19 cellular contexts compared by ENCODE assay signal in genomic region chr21:45506241-45506817, GRCh38. TPM values are rescaled to one million over a fixed set of nuclear protein-coding genes. Genes with fewer than 3 reads are reported as not detected.
DNase-seq lines count a peak whose midpoint lies in the region; ATAC-seq, FAIRE-seq and TF ChIP-seq lines count a peak whose summit lies in the region.
"Had no signal": no experiment of that assay in that cellular context is flagged by ENCODE, and none has a peak within 500 bp of the region (broad histone marks: within the 10 kb centered on the region; RNA-seq: fewer than 3 reads in every experiment).

No MANE protein-coding gene starts in this region.

- BruUV-seq in HepG2 (replicated peaks; lab: Mats Ljungman, UMichigan): no TSS peak

- H3K4me3 ChIP-seq in HepG2 (replicated peaks in 1 of 3; ENCODE audit: insufficient read depth in 1 of 3, low read depth in 2 of 3, low read length in 3 of 3) (no peak overlapping the region), upper lobe of right lung (no peak overlapping the region), mesendoderm (ENCODE audit: low read length) (no peak overlapping the region)
- H3K4me3 ChIP-seq: BLaER1 treated with 17β-estradiol and CSF1 and Interleukin-3, amounts not matched to agents 10 nM and 100 nM; breast epithelium; SJCRH30 had no signal

- no peak overlapping the region for H3K4me3 Mint-ChIP-seq in activated naive CD8-positive, alpha-beta T cell treated with anti-CD3 and anti-CD28 coated beads, Interleukin-2, amount 50 U/mL, for 24 hours
- H3K4me3 Mint-ChIP-seq in activated naive CD8-positive, alpha-beta T cell treated with anti-CD3 and anti-CD28 coated beads for 36 hours: no peak overlapping the region
- no peak overlapping the region for H3K4me3 Mint-ChIP-seq in chondrocyte (ENCODE audit: unreplicated experiment)
- H3K4me3 Mint-ChIP-seq: activated naive CD8-positive, alpha-beta T cell treated with anti-CD3 and anti-CD28 coated beads, Interleukin-2, amount 10 ng/mL, durations not matched to agents 7 days and 5 days; dendritic cell treated with granulocyte-macrophage colony-stimulating factor and Interleukin-4, amounts not matched to agents 40 ng/mL and 50 ng/mL, for 4 days; stimulated activated naive CD8-positive, alpha-beta T cell treated with anti-CD3 and anti-CD28 coated beads, Interleukin-15, Interleukin-2, amounts not matched to agents 100 ng/mL and 50 ng/mL, for 24 hours; T-helper 17 cell had no signal

- CTCF ChIA-PET in HepG2 (lab: Yijun Ruan, JAX; ENCODE audit: low intra/inter-chr PET ratio, low total read pairs): no interaction called here

- H3K27me3 Mint-ChIP-seq in activated naive CD8-positive, alpha-beta T cell treated with anti-CD3 and anti-CD28 coated beads, Interleukin-2, amount 50 U/mL, for 24 hours: no peaks in the 10 kb centered on the region
- no peaks in the 10 kb centered on the region for H3K27me3 Mint-ChIP-seq in activated naive CD8-positive, alpha-beta T cell treated with anti-CD3 and anti-CD28 coated beads for 36 hours
- H3K27me3 Mint-ChIP-seq in chondrocyte (ENCODE audit: low read depth): no peaks in the 10 kb centered on the region
- H3K27me3 Mint-ChIP-seq: activated naive CD8-positive, alpha-beta T cell treated with anti-CD3 and anti-CD28 coated beads, Interleukin-2, amount 10 ng/mL, durations not matched to agents 7 days and 5 days; stimulated activated naive CD8-positive, alpha-beta T cell treated with anti-CD3 and anti-CD28 coated beads, Interleukin-15, Interleukin-2, amounts not matched to agents 100 ng/mL and 50 ng/mL, for 24 hours; T-helper 17 cell had no signal

- no peaks in the 10 kb centered on the region for H3K4me1 Mint-ChIP-seq in activated naive CD8-positive, alpha-beta T cell treated with anti-CD3 and anti-CD28 coated beads, Interleukin-2, amount 50 U/mL, for 24 hours
- no peaks in the 10 kb centered on the region for H3K4me1 Mint-ChIP-seq in activated naive CD8-positive, alpha-beta T cell treated with anti-CD3 and anti-CD28 coated beads for 36 hours
- no peaks in the 10 kb centered on the region for H3K4me1 Mint-ChIP-seq in chondrocyte (ENCODE audit: low read depth)
- H3K4me1 Mint-ChIP-seq: activated naive CD8-positive, alpha-beta T cell treated with anti-CD3 and anti-CD28 coated beads, Interleukin-2, amount 10 ng/mL, durations not matched to agents 7 days and 5 days had no signal

- no peak overlapping the region for H3K56ac ChIP-seq in mesendoderm (ENCODE audit: low read length)

- peak in 1 of 2 experiments; percentile 40; a peak in 1 of 4 replicates for TF ChIP-seq POLR2A in HepG2 (IDR thresholded peaks at IDR 0.05; ENCODE audit: insufficient read depth in 1 of 2, low read depth in 2 of 2, low read length in 2 of 2)

- H3K36me3 ChIP-seq in HepG2 (replicated peaks in 1 of 2; ENCODE audit: control insufficient read depth in 1 of 2, insufficient read depth in 2 of 2, low read length in 2 of 2) (peaks cover 5 to 6% of the 10 kb centered on the region in 2 experiments; a peak in 3 of 5 replicates), upper lobe of right lung (no peaks in the 10 kb centered on the region), mesendoderm (ENCODE audit: control insufficient read depth, insufficient read depth, low read length) (no peaks in the 10 kb centered on the region)
- H3K36me3 ChIP-seq: breast epithelium, SJCRH30 had no signal

- POLR2A ChIA-PET in HepG2 (lab: Yijun Ruan, JAX): no interaction called here

- in situ Hi-C loops in HepG2 (cut with HindIII; ENCODE audit: extremely low pct_ligation_motif_present, low pct_unique_long_range_greater_than_20kb): no loop called here

- no peaks in the 10 kb centered on the region for H3K9me3 Mint-ChIP-seq in activated naive CD8-positive, alpha-beta T cell treated with anti-CD3 and anti-CD28 coated beads, Interleukin-2, amount 50 U/mL, for 24 hours
- peaks cover 1% of the 10 kb centered on the region for H3K9me3 Mint-ChIP-seq in activated naive CD8-positive, alpha-beta T cell treated with anti-CD3 and anti-CD28 coated beads for 36 hours
- no peaks in the 10 kb centered on the region for H3K9me3 Mint-ChIP-seq in chondrocyte (ENCODE audit: low read depth)
- H3K9me3 Mint-ChIP-seq: dendritic cell treated with granulocyte-macrophage colony-stimulating factor and Interleukin-4, amounts not matched to agents 40 ng/mL and 50 ng/mL, for 4 days; stimulated activated naive CD8-positive, alpha-beta T cell treated with anti-CD3 and anti-CD28 coated beads, Interleukin-15, Interleukin-2, amounts not matched to agents 100 ng/mL and 50 ng/mL, for 24 hours had no signal

- H3K4me1 ChIP-seq in HepG2 (ENCODE audit: insufficient read depth, low read length) (peaks cover 19% of the 10 kb centered on the region), upper lobe of right lung (no peaks in the 10 kb centered on the region), mesendoderm (ENCODE audit: control insufficient read depth, low read depth, low read length) (no peaks in the 10 kb centered on the region)
- H3K4me1 ChIP-seq: breast epithelium, SJCRH30 had no signal

- no peak overlapping the region for H2BK15ac ChIP-seq in mesendoderm (replicated peaks; ENCODE audit: low read depth)

- H3K27ac ChIP-seq in HepG2 (ENCODE audit: extremely low read length, insufficient read depth, low read length): no peak overlapping the region
- no peak overlapping the region for H3K27ac ChIP-seq in upper lobe of right lung
- H3K27ac ChIP-seq in mesendoderm (ENCODE audit: low read depth, low read length): no peak overlapping the region
- H3K27ac ChIP-seq: BLaER1 treated with 17β-estradiol and CSF1 and Interleukin-3, amounts not matched to agents 10 nM and 100 nM; breast epithelium; SJCRH30 had no signal

- H3K9me3 ChIP-seq in HepG2 (ENCODE audit: low read length) (no peaks in the 10 kb centered on the region), upper lobe of right lung (no peaks in the 10 kb centered on the region)
- H3K9me3 ChIP-seq: BLaER1 treated with 17β-estradiol and CSF1 and Interleukin-3, amounts not matched to agents 10 nM and 100 nM; breast epithelium; SJCRH30 had no signal

- DNase-seq in activated naive CD8-positive, alpha-beta T cell treated with anti-CD3 and anti-CD28 coated beads, Interleukin-2, amount 50 U/mL, for 24 hours: no peak
- no peak for DNase-seq in activated naive CD8-positive, alpha-beta T cell treated with anti-CD3 and anti-CD28 coated beads for 36 hours
- peak; percentile 85 for DNase-seq in chondrocyte (ENCODE audit: low spot score)
- no peak for DNase-seq in HepG2 (ENCODE audit: low spot score)
- DNase-seq in upper lobe of right lung: peak; percentile 54
- no peak for DNase-seq in mesendoderm
- DNase-seq in GM19239 (ENCODE audit: insufficient read length, low spot score): no peak
- DNase-seq: activated naive CD8-positive, alpha-beta T cell treated with anti-CD3 and anti-CD28 coated beads, Interleukin-2, amount 10 ng/mL, durations not matched to agents 7 days and 5 days; NCI-H1436 treated with DMSO at 0.1 percent for 48 hours; NCI-H748 treated with DMSO at 0.1 percent for 48 hours; SJCRH30; stimulated activated CD4-positive, alpha-beta T cell treated with anti-CD3 and anti-CD28 coated beads, Interleukin-2, amount 100 ng/mL, for 24 hours had no signal

- intact Hi-C loops in HepG2 (cut with micrococcal nuclease; ENCODE audit: unreplicated experiment): no loop called here
- intact Hi-C loops in upper lobe of right lung (cut with DNase I): no loop called here

- peak; percentile 3 for ATAC-seq in activated naive CD8-positive, alpha-beta T cell treated with anti-CD3 and anti-CD28 coated beads, Interleukin-2, amount 50 U/mL, for 24 hours
- ATAC-seq in HepG2 (peak; percentile 2; the same call in 2 of the 3 replicates), upper lobe of right lung (no peak), GM21737 (IDR thresholded peaks at IDR 0.05; ENCODE audit: unreplicated experiment) (no peak)
- ATAC-seq: T-helper 17 cell had no signal

- no peak overlapping the region for H3K23ac ChIP-seq in mesendoderm (ENCODE audit: low read length)

- no peak overlapping the region for H2BK5ac ChIP-seq in mesendoderm (ENCODE audit: low read length)

- no peak overlapping the region for H3K27ac Mint-ChIP-seq in activated naive CD8-positive, alpha-beta T cell treated with anti-CD3 and anti-CD28 coated beads, Interleukin-2, amount 50 U/mL, for 24 hours
- no peak overlapping the region for H3K27ac Mint-ChIP-seq in activated naive CD8-positive, alpha-beta T cell treated with anti-CD3 and anti-CD28 coated beads for 36 hours
- no peak overlapping the region for H3K27ac Mint-ChIP-seq in chondrocyte (ENCODE audit: unreplicated experiment)
- H3K27ac Mint-ChIP-seq: activated naive CD8-positive, alpha-beta T cell treated with anti-CD3 and anti-CD28 coated beads, Interleukin-2, amount 10 ng/mL, durations not matched to agents 7 days and 5 days; dendritic cell treated with granulocyte-macrophage colony-stimulating factor and Interleukin-4, amounts not matched to agents 40 ng/mL and 50 ng/mL, for 4 days; stimulated activated naive CD8-positive, alpha-beta T cell treated with anti-CD3 and anti-CD28 coated beads, Interleukin-15, Interleukin-2, amounts not matched to agents 100 ng/mL and 50 ng/mL, for 24 hours; T-helper 17 cell had no signal

- H3K27me3 ChIP-seq in HepG2 (ENCODE audit: control insufficient read depth in 1 of 2, insufficient read depth in 2 of 2, low read length in 2 of 2) (no peaks in the 10 kb centered on the region), upper lobe of right lung (no peaks in the 10 kb centered on the region), mesendoderm (ENCODE audit: insufficient read depth, low read length, poor library complexity) (no peaks in the 10 kb centered on the region)
- H3K27me3 ChIP-seq: BLaER1 treated with 17β-estradiol and CSF1 and Interleukin-3, amounts not matched to agents 10 nM and 100 nM; breast epithelium; SJCRH30 had no signal

- no peaks in the 10 kb centered on the region for H4K20me1 ChIP-seq in HepG2 (ENCODE audit: insufficient read depth, low read length)

- no peak overlapping the region for H3K4ac ChIP-seq in mesendoderm (ENCODE audit: low read depth, low read length)

- H3K79me1 ChIP-seq in mesendoderm (ENCODE audit: low read length): no peaks in the 10 kb centered on the region

- no peak overlapping the region for H3K18ac ChIP-seq in mesendoderm (ENCODE audit: low read length)

- no peak overlapping the region for H2AK5ac ChIP-seq in mesendoderm (ENCODE audit: low read length)

- no peak overlapping the region for H2BK120ac ChIP-seq in mesendoderm (ENCODE audit: low read depth, low read length)

- no peak overlapping the region for H2AFZ ChIP-seq in HepG2 (ENCODE audit: low read length)

- no peaks in the 10 kb centered on the region for H3K36me3 Mint-ChIP-seq in activated naive CD8-positive, alpha-beta T cell treated with anti-CD3 and anti-CD28 coated beads, Interleukin-2, amount 50 U/mL, for 24 hours (ENCODE audit: low read depth)
- H3K36me3 Mint-ChIP-seq in activated naive CD8-positive, alpha-beta T cell treated with anti-CD3 and anti-CD28 coated beads for 36 hours: peaks cover 1% of the 10 kb centered on the region
- H3K36me3 Mint-ChIP-seq in chondrocyte (ENCODE audit: low read depth): peaks cover 17% of the 10 kb centered on the region
- H3K36me3 Mint-ChIP-seq: activated naive CD8-positive, alpha-beta T cell treated with anti-CD3 and anti-CD28 coated beads, Interleukin-2, amount 10 ng/mL, durations not matched to agents 7 days and 5 days had no signal

- TF ChIP-seq EP300 in HepG2 (IDR thresholded peaks at IDR 0.05; ENCODE audit: low read depth in 2 of 2, low read length in 2 of 2) (no peak), HepG2 (CRISPR knock-in tag; IDR thresholded peaks at IDR 0.05; ENCODE audit: borderline replicate concordance) (no peak)

- no peak for FAIRE-seq in HepG2 (lab: Jason Lieb, UNC)
- no peak for FAIRE-seq in GM19239 (lab: Jason Lieb, UNC)
- FAIRE-seq: frontal cortex had no signal

- no peak overlapping the region for H3K4me2 ChIP-seq in HepG2 (ENCODE audit: low read depth, low read length)
- no peak overlapping the region for H3K4me2 ChIP-seq in mesendoderm (ENCODE audit: low read length)
- H3K4me2 ChIP-seq: BLaER1 treated with 17β-estradiol and CSF1 and Interleukin-3, amounts not matched to agents 10 nM and 100 nM had no signal

- no peak for TF ChIP-seq RAD21 in HepG2 (CRISPR knock-in tag; IDR thresholded peaks at IDR 0.05)

- TF ChIP-seq CTCF in chondrocyte (IDR thresholded peaks at IDR 0.05) (no peak), HepG2 (CRISPR knock-in tag; IDR thresholded peaks at IDR 0.05) (no peak), upper lobe of right lung (IDR thresholded peaks at IDR 0.05) (no peak)

- H4K5ac ChIP-seq in mesendoderm (ENCODE audit: low read length): no peak overlapping the region

- H3K79me2 ChIP-seq in HepG2 (ENCODE audit: insufficient read depth, low read length) (no peaks in the 10 kb centered on the region), mesendoderm (ENCODE audit: control insufficient read depth, insufficient read depth, low read length) (no peaks in the 10 kb centered on the region)

- 98% methylated on average over 8 of the region's 22 CpGs for WGBS in HepG2 (ENCODE audit: low lambda C conversion rate)
- WGBS in mesendoderm (ENCODE audit: extremely low coverage, insufficient coverage, low lambda C conversion rate): no CpG with 5 or more reads among the region's 22 CpGs

- H4K8ac ChIP-seq in mesendoderm (ENCODE audit: low read depth, low read length): no peak overlapping the region

- H3K9ac ChIP-seq in HepG2 (ENCODE audit: insufficient read depth, low read depth, low read length) (no peak overlapping the region), mesendoderm (ENCODE audit: low read length) (no peak overlapping the region)
- H3K9ac ChIP-seq: BLaER1 treated with 17β-estradiol and CSF1 and Interleukin-3, amounts not matched to agents 10 nM and 100 nM had no signal

RNA-seq across cellular contexts. Expression of gene SLC19A1, which starts 35.9 kb away (rescaled TPM):
- total RNA-seq in activated naive CD8-positive, alpha-beta T cell treated with anti-CD3 and anti-CD28 coated beads for 36 hours: 10 to 100 TPM; 63.2 to 64.0 TPM
- 6.5 to 12.7 TPM (median 7.8 TPM) in 3 replicates for total RNA-seq in chondrocyte
- total RNA-seq in HepG2 (2016; rRNA removed; fragmentation: Illumina TruSeq; extraction: Trizol): 12.6 and 21.8 TPM in 2 replicates
- total RNA-seq in HepG2 (2016; cell fraction: cytosol; rRNA removed; fragmentation: Illumina TruSeq; extraction: Trizol; ENCODE audit: low read depth): 4.8 and 5.6 TPM in 2 replicates
- total RNA-seq in HepG2 (2016; cell fraction: insoluble cytoplasmic fraction; rRNA removed; fragmentation: Illumina TruSeq; extraction: Trizol): 11.0 and 23.6 TPM in 2 replicates
- 10.8 TPM in 2 replicates for total RNA-seq in HepG2 (2016; cell fraction: membrane; rRNA removed; fragmentation: Illumina TruSeq; extraction: Trizol)
- total RNA-seq in HepG2 (2016; cell fraction: nucleus; rRNA removed; fragmentation: Illumina TruSeq; extraction: Trizol): 21.2 and 27.4 TPM in 2 replicates
- polyA plus RNA-seq in HepG2 (2011; rRNA removed): 23.0 and 31.0 TPM in 2 replicates
- 14.5 and 24.7 TPM in 2 replicates for polyA plus RNA-seq in HepG2 (2011; cell fraction: cytosol; rRNA removed)
- polyA plus RNA-seq in HepG2 (2011; cell fraction: nucleus; rRNA removed): 49.0 and 62.1 TPM in 2 replicates
- 18.0 and 36.8 TPM in 2 replicates for polyA plus RNA-seq in HepG2 (2012)
- polyA plus RNA-seq in HepG2 (2016; cell fraction: cytosol; fragmentation: Illumina TruSeq; extraction: Trizol; ENCODE audit: low read depth): 3.7 and 4.0 TPM in 2 replicates
- polyA plus RNA-seq in HepG2 (2016; cell fraction: insoluble cytoplasmic fraction; fragmentation: Illumina TruSeq; extraction: Trizol; ENCODE audit: low read depth): 11.1 and 13.0 TPM in 2 replicates
- 6.4 and 7.2 TPM in 2 replicates for polyA plus RNA-seq in HepG2 (2016; cell fraction: membrane; fragmentation: Illumina TruSeq; extraction: Trizol; ENCODE audit: low read depth)
- polyA plus RNA-seq in HepG2 (2016; cell fraction: nucleus; fragmentation: Illumina TruSeq; extraction: Trizol; ENCODE audit: insufficient read depth, low read depth): 44.5 and 46.0 TPM in 2 replicates
- 42.0 and 128 TPM in 2 replicates for polyA minus RNA-seq in HepG2 (2011; rRNA and poly(A)+ RNA removed; ENCODE audit: low replicate concordance)
- polyA minus RNA-seq in HepG2 (2011; cell fraction: cytosol; rRNA and poly(A)+ RNA removed): 32.2 and 34.4 TPM in 2 replicates
- polyA minus RNA-seq in HepG2 (2011; cell fraction: nucleus; rRNA and poly(A)+ RNA removed): 12.2 and 14.7 TPM in 2 replicates
- 39.3 TPM for total RNA-seq in upper lobe of right lung
- polyA plus RNA-seq in mesendoderm (2013, experiment 1 of 2): 26.2 TPM
- 27.0 TPM for polyA plus RNA-seq in mesendoderm (2013, experiment 2 of 2)

Comparison
In these comparisons a context has a peak if more than half of its experiments do, and no peak if none do; other contexts are left out.
1. ATAC-seq: peak in activated naive CD8-positive, alpha-beta T cell treated with anti-CD3 and anti-CD28 coated beads, Interleukin-2, amount 50 U/mL, for 24 hours (single experiment) and HepG2 (single experiment); none in upper lobe of right lung (single experiment) and GM21737 (single experiment).
2. DNase-seq: peak in chondrocyte (single experiment) and upper lobe of right lung (single experiment); none in activated naive CD8-positive, alpha-beta T cell treated with anti-CD3 and anti-CD28 coated beads, Interleukin-2, amount 50 U/mL, for 24 hours (single experiment), activated naive CD8-positive, alpha-beta T cell treated with anti-CD3 and anti-CD28 coated beads for 36 hours (single experiment), HepG2 (single experiment), mesendoderm (single experiment) and GM19239 (single experiment).